ENCODE assay signal across 35 cellular contexts in genomic region chr16:17617021-17617420, GRCh38.
"Had no signal": no experiment of that assay in that cellular context is flagged by ENCODE, and none has a peak within 500 bp of the region (broad histone marks: within the 10 kb centered on the region; RNA-seq: fewer than 3 reads in every experiment).

No MANE protein-coding gene starts in this region.

- H3K9ac ChIP-seq: KMS-11 had no signal

- H3K36me3 ChIP-seq: MG63 had no signal

- H3K27me3 ChIP-seq: MG63 had no signal

- H3K9me3 ChIP-seq: MG63 had no signal

- H3K4me2 ChIP-seq: KMS-11 had no signal

- H3K4me3 ChIP-seq: MG63 had no signal

- DNase-seq: Karpas-422, Kasumi-1, MG63, MM.1S, MV-4-11, NCI-H1048, NCI-H1092, NCI-H1092 treated with DMSO at 0.1 percent for 48 hours, NCI-H1105, NCI-H1105 treated with DMSO at 0.1 percent for 48 hours, NCI-H1417, NCI-H1417 treated with DMSO at 0.1 percent for 48 hours, NCI-H1436, NCI-H1436 treated with DMSO at 0.1 percent for 48 hours, NCI-H146, NCI-H1694, NCI-H1694 treated with DMSO at 0.1 percent for 48 hours, NCI-H187, NCI-H187 treated with DMSO at 0.1 percent for 48 hours, NCI-H1930, NCI-H2029, NCI-H2029 treated with DMSO at 0.1 percent for 48 hours, NCI-H2081, NCI-H2081 treated with DMSO at 0.1 percent for 48 hours, NCI-H2107, NCI-H2171, NCI-H2171 treated with DMSO at 0.1 percent for 48 hours, NCI-H2227 treated with DMSO at 0.1 percent for 48 hours, NCI-H226, NCI-H345, NCI-H446, NCI-H446 treated with DMSO at 0.1 percent for 48 hours, NCI-H510A, NCI-H510A treated with DMSO at 0.1 percent for 48 hours had no signal

- H3K27ac ChIP-seq: KMS-11 had no signal
